In the genomic region with DNA sequence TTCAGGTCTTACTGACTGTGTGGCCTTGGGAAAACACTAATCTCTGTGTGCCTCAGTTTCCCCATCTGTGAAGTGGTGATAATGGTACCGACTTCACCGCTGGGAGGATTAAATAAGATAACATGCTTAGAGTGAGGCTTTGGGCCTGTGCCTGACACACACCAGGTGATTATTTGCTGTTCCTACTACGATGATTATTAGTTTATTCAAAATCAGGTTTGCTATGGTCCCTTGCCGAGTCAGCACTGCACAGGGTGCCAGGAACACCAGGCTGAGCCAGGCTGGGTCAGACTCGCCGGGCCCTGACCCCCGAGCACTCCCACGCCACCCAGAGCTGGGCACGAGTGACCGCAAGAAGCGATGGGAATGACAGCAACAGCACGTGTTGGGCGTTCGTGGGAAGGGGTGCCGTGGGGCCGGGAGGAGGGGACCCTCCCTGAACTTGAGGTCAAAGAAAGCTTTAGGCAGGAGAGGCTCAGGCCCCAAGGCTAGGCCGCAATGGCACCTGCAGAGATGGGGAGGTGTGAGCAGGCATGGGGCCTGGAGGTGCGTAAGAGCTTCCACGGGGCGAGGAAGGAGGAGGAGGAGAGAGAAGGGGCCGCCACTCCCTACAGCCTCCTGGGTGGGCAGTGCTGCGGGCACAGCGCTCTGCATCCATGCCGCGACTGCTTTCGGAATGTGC, we compare ENCODE assay signal across 23 cellular contexts.
"Had no signal": no experiment of that assay in that cellular context is flagged by ENCODE, and none has a peak within 500 bp of the region (broad histone marks: within the 10 kb centered on the region; RNA-seq: fewer than 3 reads in every experiment).

No MANE protein-coding gene starts in this region.

- H3K27ac Mint-ChIP-seq: activated naive CD4-positive, alpha-beta T cell treated with anti-CD3 and anti-CD28 coated beads for 36 hours; activated naive CD8-positive, alpha-beta T cell treated with anti-CD3 and anti-CD28 coated beads for 36 hours; activated T-helper 1 cell treated with anti-CD3 and anti-CD28 coated beads, Interleukin-12 subunit alpha, Interleukin-12 subunit beta, Interleukin-2, Interleukin-4 antibody, amounts not matched to agents 30 ng/mL and 10 ng/mL and 1 ng/mL, durations not matched to agents 14 hours and 24 hours and 36 hours; immature natural killer cell had no signal

- ATAC-seq: foreskin keratinocyte, heart left ventricle, left lobe of liver, psoas muscle had no signal

- H3K27ac ChIP-seq: adrenal gland, ascending aorta, cardiac muscle cell, esophagus muscularis mucosa, foreskin keratinocyte, heart left ventricle, ovary, psoas muscle, suprapubic skin, tibial artery had no signal

- H3K4me1 ChIP-seq: adrenal gland, ascending aorta, foreskin keratinocyte, psoas muscle, suprapubic skin, tibial artery had no signal

- H3K36me3 Mint-ChIP-seq: activated naive CD8-positive, alpha-beta T cell treated with anti-CD3 and anti-CD28 coated beads for 36 hours; immature natural killer cell had no signal

- H3K4me3 Mint-ChIP-seq: activated naive CD4-positive, alpha-beta T cell treated with anti-CD3 and anti-CD28 coated beads for 36 hours; activated naive CD8-positive, alpha-beta T cell treated with anti-CD3 and anti-CD28 coated beads for 36 hours; activated T-helper 1 cell treated with anti-CD3 and anti-CD28 coated beads, Interleukin-12 subunit alpha, Interleukin-12 subunit beta, Interleukin-2, Interleukin-4 antibody, amounts not matched to agents 30 ng/mL and 10 ng/mL and 1 ng/mL, durations not matched to agents 14 hours and 24 hours and 36 hours; brain; immature natural killer cell; nephron had no signal

- H3K36me3 ChIP-seq: adrenal gland, ascending aorta, cardiac muscle cell, esophagus muscularis mucosa, heart left ventricle, ovary, suprapubic skin, tibial artery had no signal

- H3K27me3 Mint-ChIP-seq: activated naive CD8-positive, alpha-beta T cell treated with anti-CD3 and anti-CD28 coated beads for 36 hours had no signal

- H3K4me3 ChIP-seq: adrenal gland, ascending aorta, cardiac muscle cell, esophagus muscularis mucosa, heart left ventricle, lung, ovary, psoas muscle, suprapubic skin, tibial artery had no signal

- H3K9me3 ChIP-seq: adrenal gland, ascending aorta, esophagus muscularis mucosa, heart left ventricle, ovary, psoas muscle, suprapubic skin, tibial artery had no signal

- DNase-seq: activated CD4-positive, alpha-beta T cell treated with anti-CD3 and anti-CD28 coated beads for 4 hours; activated CD4-positive, alpha-beta T cell treated with anti-CD3 and anti-CD28 coated beads, Interleukin-2, amount 50 U/mL, for 4 hours; activated naive CD4-positive, alpha-beta T cell treated with anti-CD3 and anti-CD28 coated beads for 36 hours; activated naive CD8-positive, alpha-beta T cell treated with anti-CD3 and anti-CD28 coated beads for 36 hours; cortex of kidney; foreskin keratinocyte; heart left ventricle; immature natural killer cell; mesendoderm; stimulated activated naive CD4-positive, alpha-beta T cell had no signal

- H3K27me3 ChIP-seq: adrenal gland, ascending aorta, cardiac muscle cell, foreskin keratinocyte, ovary had no signal

- H3K9me3 Mint-ChIP-seq: activated naive CD4-positive, alpha-beta T cell treated with anti-CD3 and anti-CD28 coated beads for 36 hours; activated naive CD8-positive, alpha-beta T cell treated with anti-CD3 and anti-CD28 coated beads for 36 hours; activated T-helper 1 cell treated with anti-CD3 and anti-CD28 coated beads, Interleukin-12 subunit alpha, Interleukin-12 subunit beta, Interleukin-2, Interleukin-4 antibody, amounts not matched to agents 30 ng/mL and 10 ng/mL and 1 ng/mL, durations not matched to agents 14 hours and 24 hours and 36 hours; immature natural killer cell; nephron had no signal
